Comparison of ENCODE assay signal across 10 cellular contexts in genomic region chrX:40093586-40093985, GRCh38. TPM values are rescaled to one million over a fixed set of nuclear protein-coding genes. Genes with fewer than 3 reads are reported as not detected.
DNase-seq lines count a peak whose midpoint lies in the region; ATAC-seq, FAIRE-seq and TF ChIP-seq lines count a peak whose summit lies in the region.
"Had no signal": no experiment of that assay in that cellular context is flagged by ENCODE, and none has a peak within 500 bp of the region (broad histone marks: within the 10 kb centered on the region; RNA-seq: fewer than 3 reads in every experiment).

No MANE protein-coding gene starts in this region.

- H3K27me3 Mint-ChIP-seq in astrocyte (ENCODE audit: low read depth, unreplicated experiment) (peaks cover 2% of the 10 kb centered on the region), memory B cell (no peaks in the 10 kb centered on the region)

- H3K27ac Mint-ChIP-seq in astrocyte (ENCODE audit: unreplicated experiment) (peak overlapping the region; percentile 58), memory B cell (no peak overlapping the region)

- H3K4me1 Mint-ChIP-seq in astrocyte (ENCODE audit: low read depth, unreplicated experiment) (peaks cover 10% of the 10 kb centered on the region), memory B cell (peaks cover 42% of the 10 kb centered on the region)

- peaks cover 45% of the 10 kb centered on the region for H3K4me1 ChIP-seq in left ventricle myocardium inferior
- peaks cover 17% of the 10 kb centered on the region for H3K4me1 ChIP-seq in astrocyte (ENCODE audit: insufficient read depth, low read length)
- H3K4me1 ChIP-seq in upper lobe of right lung: peaks cover 6% of the 10 kb centered on the region
- no peaks in the 10 kb centered on the region for H3K4me1 ChIP-seq in uterus

- no peak for FAIRE-seq in astrocyte (lab: Jason Lieb, UNC)

- H2AFZ ChIP-seq in astrocyte (ENCODE audit: low read depth, low read length): no peak overlapping the region

- H3K4me3 ChIP-seq in left ventricle myocardium inferior (peak overlapping the region; percentile 86), astrocyte (ENCODE audit: insufficient read depth, low read depth, low read length) (no peak overlapping the region), upper lobe of right lung (peak overlapping the region; percentile 67), uterus (peak overlapping the region in 1 of 2 donors; percentile 76)

- H3K9me3 Mint-ChIP-seq in astrocyte (ENCODE audit: unreplicated experiment): no peaks in the 10 kb centered on the region
- H3K9me3 Mint-ChIP-seq in memory B cell: no peaks in the 10 kb centered on the region

- H4K20me1 ChIP-seq in astrocyte (ENCODE audit: insufficient read depth, low read length): peaks cover 50% of the 10 kb centered on the region

- intact Hi-C loops in left ventricle myocardium inferior (cut with micrococcal nuclease) (loop anchor here (10.0 kb wide), 1 partner anchor 51 kb away; no protein-coding TSS in a partner anchor), left ventricle myocardium superior (cut with micrococcal nuclease) (no loop called here), upper lobe of right lung (cut with DNase I) (no loop called here), uterus (cut with DNase I; ENCODE audit: low total_unique reads) (no loop called here)

- no peak for DNase-seq in left ventricle myocardium inferior
- DNase-seq in left ventricle myocardium superior: no peak
- DNase-seq in astrocyte (ENCODE audit: low read depth): no peak
- no peak for DNase-seq in memory B cell (ENCODE audit: low spot score in 2 of 2)
- no peak for DNase-seq in upper lobe of right lung
- no peak for DNase-seq in SKM-1 treated with dmso at 0.1 percent for 144 hours (lab: John Stamatoyannopoulos, UW; ENCODE audit: unreplicated experiment)
- no peak for DNase-seq in uterus
- DNase-seq: SW 1271 had no signal

- no peaks in the 10 kb centered on the region for H3K36me3 ChIP-seq in left ventricle myocardium inferior
- H3K36me3 ChIP-seq in astrocyte (ENCODE audit: insufficient read depth, low read length): no peaks in the 10 kb centered on the region
- H3K36me3 ChIP-seq in upper lobe of right lung: no peaks in the 10 kb centered on the region
- H3K36me3 ChIP-seq in uterus: no peaks in the 10 kb centered on the region
- H3K36me3 ChIP-seq: right lobe of liver had no signal

- H3K4me2 ChIP-seq in astrocyte (ENCODE audit: low read length): peak overlapping the region; percentile 92

- peak overlapping the region; percentile 76 for H3K4me3 Mint-ChIP-seq in astrocyte (ENCODE audit: unreplicated experiment)
- H3K4me3 Mint-ChIP-seq in memory B cell: peak overlapping the region; percentile 88

- TF ChIP-seq POLR2A in uterus (IDR thresholded peaks at IDR 0.05): no peak

- ATAC-seq in left ventricle myocardium superior: no peak
- no peak for ATAC-seq in memory B cell (ENCODE audit: low read depth)
- no peak for ATAC-seq in upper lobe of right lung
- ATAC-seq in HG02852 (IDR thresholded peaks at IDR 0.05; ENCODE audit: unreplicated experiment): no peak

- peak overlapping the region; percentile 93 for H3K27ac ChIP-seq in left ventricle myocardium inferior (replicated peaks)
- H3K27ac ChIP-seq in astrocyte (ENCODE audit: low read depth, low read length): no peak overlapping the region
- no peak overlapping the region for H3K27ac ChIP-seq in upper lobe of right lung
- H3K27ac ChIP-seq in uterus: peak overlapping the region in 1 of 2 donors; percentile 91

- no peaks in the 10 kb centered on the region for H3K9me3 ChIP-seq in left ventricle myocardium inferior (replicated peaks)
- no peaks in the 10 kb centered on the region for H3K9me3 ChIP-seq in astrocyte (ENCODE audit: insufficient read depth, low read depth, low read length)
- no peaks in the 10 kb centered on the region for H3K9me3 ChIP-seq in upper lobe of right lung
- no peaks in the 10 kb centered on the region for H3K9me3 ChIP-seq in uterus
- H3K9me3 ChIP-seq: right lobe of liver had no signal

- H3K79me2 ChIP-seq in astrocyte (ENCODE audit: insufficient read depth, low read length): peaks cover 70% of the 10 kb centered on the region

- peak overlapping the region; percentile 74 for H3K9ac ChIP-seq in astrocyte (ENCODE audit: low read length)

- H3K36me3 Mint-ChIP-seq in astrocyte (ENCODE audit: low read depth, unreplicated experiment) (no peaks in the 10 kb centered on the region), memory B cell (no peaks in the 10 kb centered on the region)

- H3K27me3 ChIP-seq in left ventricle myocardium inferior (ENCODE audit: low read depth) (no peaks in the 10 kb centered on the region), astrocyte (ENCODE audit: insufficient read depth, low read length) (no peaks in the 10 kb centered on the region), upper lobe of right lung (no peaks in the 10 kb centered on the region), uterus (no peaks in the 10 kb centered on the region)

- TF ChIP-seq CTCF in left ventricle myocardium inferior (IDR thresholded peaks at IDR 0.05; ENCODE audit: borderline replicate concordance) (no peak), astrocyte (IDR thresholded peaks at IDR 0.05; ENCODE audit: insufficient read depth, low read depth, low read length) (no peak), upper lobe of right lung (IDR thresholded peaks at IDR 0.05) (no peak), uterus (IDR thresholded peaks at IDR 0.05) (no peak)

RNA-seq across cellular contexts. Expression of gene BCOR, which starts 4.2 kb away (rescaled TPM):
- 15.1 TPM for total RNA-seq in left ventricle myocardium inferior
- 16.4 TPM for total RNA-seq in left ventricle myocardium superior
- 9.0 TPM in 2 replicates for total RNA-seq in astrocyte
- total RNA-seq in upper lobe of right lung: 26.1 TPM
- 10 to 100 TPM in 3 of 4 donors, 1 to 10 TPM in 1; 10.0 to 42.4 (median 26.4) TPM for total RNA-seq in uterus
